ENCODE assay signal across 8 cellular contexts in genomic region chr2:68751397-68752339, GRCh38. TPM values are rescaled to one million over a fixed set of nuclear protein-coding genes. Genes with fewer than 3 reads are reported as not detected.
DNase-seq lines count a peak whose midpoint lies in the region; ATAC-seq and TF ChIP-seq lines count a peak whose summit lies in the region.

No MANE protein-coding gene starts in this region.

- intact Hi-C loops in PC-3 (cut with micrococcal nuclease) (loop anchor here (1.0 to 5.0 kb wide), 3 partner anchors 86 to 174 kb away; no protein-coding TSS in a partner anchor), stomach (cut with DNase I; ENCODE audit: low total_unique reads) (loop anchor here (5.0 kb wide), 1 partner anchor 156 kb away; no protein-coding TSS in a partner anchor)

- no peak overlapping the region for H3K27ac Mint-ChIP-seq in neural crest cell (ENCODE audit: unreplicated experiment)

- H3K4me2 ChIP-seq in PC-3 (ENCODE audit: low read length): peak overlapping the region; percentile 45
- H3K4me2 ChIP-seq in fibroblast of lung (ENCODE audit: extremely low read depth, insufficient read depth, low read length): no peak overlapping the region

- 19 to 20% (median 20%) methylated on average over 15 of the region's 15 CpGs for WGBS in stomach, 5 donors

- H3K9me2 ChIP-seq in PC-3 (replicated peaks; ENCODE audit: low read length): no peaks in the 10 kb centered on the region

- no peaks in the 10 kb centered on the region for H3K27me3 ChIP-seq in PC-3 (ENCODE audit: low read length)
- H3K27me3 ChIP-seq in fibroblast of lung (ENCODE audit: control insufficient read depth, insufficient read depth, low read length): no peaks in the 10 kb centered on the region
- H3K27me3 ChIP-seq in stomach: no peaks in the 10 kb centered on the region

- H3K9me3 Mint-ChIP-seq in neural crest cell: peaks cover 4% of the 10 kb centered on the region

- H3K79me2 ChIP-seq in PC-3 (ENCODE audit: low read length) (no peaks in the 10 kb centered on the region), fibroblast of lung (ENCODE audit: control insufficient read depth, insufficient read depth, low read length) (no peaks in the 10 kb centered on the region)

- H3K9ac ChIP-seq in PC-3 (ENCODE audit: low read length) (no peak overlapping the region), fibroblast of lung (ENCODE audit: insufficient read depth, low read length) (no peak overlapping the region)

- H3K4me1 ChIP-seq in PC-3 (ENCODE audit: insufficient read depth, low read length) (no peaks in the 10 kb centered on the region), fibroblast of lung (ENCODE audit: control insufficient read depth, extremely low read depth, insufficient read depth, low read length) (peaks cover 2% of the 10 kb centered on the region), stomach (peaks cover 0 to 36% (median 11%) of the 10 kb centered on the region in 4 donors)

- peaks cover 4% of the 10 kb centered on the region for H3K36me3 Mint-ChIP-seq in neural crest cell (ENCODE audit: low read depth)

- DNase-seq in DMS 273 (lab: John Stamatoyannopoulos, UW; ENCODE audit: unreplicated experiment): peak; percentile 96
- DNase-seq in KG1 (lab: John Stamatoyannopoulos, UW): peak; percentile 36
- DNase-seq in PC-3: peak; percentile 95
- DNase-seq in activated T-cell treated with anti-CD3 and anti-CD28 coated beads, Interleukin-2, amount 50 U/mL, for 1 hour: peak; percentile 91
- DNase-seq in fibroblast of lung (ENCODE audit: low read depth in 2 of 2): peak; percentile 78 to 86
- DNase-seq in neural crest cell (ENCODE audit: low read depth, low spot score): peak; percentile 90
- peak; percentile 93 for DNase-seq in stomach

- no peak overlapping the region for H3K27ac ChIP-seq in PC-3 (ENCODE audit: low read length)
- no peak overlapping the region for H3K27ac ChIP-seq in fibroblast of lung (ENCODE audit: insufficient read depth, low read length)
- H3K27ac ChIP-seq in stomach: peak overlapping the region in 2 of 5 donors; percentile 10 to 14

- H3K27me3 Mint-ChIP-seq in neural crest cell (ENCODE audit: low read depth): no peaks in the 10 kb centered on the region

- no peaks in the 10 kb centered on the region for H3F3A ChIP-seq in PC-3 (ENCODE audit: low read length, unreplicated experiment)

- POLR2A ChIA-PET in PC-3 (lab: Charles Lee; ENCODE audit: unreplicated experiment): no interaction called here

- H3K36me3 ChIP-seq in PC-3 (ENCODE audit: low read depth, low read length): no peaks in the 10 kb centered on the region
- no peaks in the 10 kb centered on the region for H3K36me3 ChIP-seq in fibroblast of lung (ENCODE audit: control insufficient read depth, insufficient read depth, low read length)
- H3K36me3 ChIP-seq in stomach: no peaks in the 10 kb centered on the region

- H3K4me3 ChIP-seq in PC-3 (ENCODE audit: low read length) (no peak overlapping the region), fibroblast of lung (replicated peaks in 1 of 4; ENCODE audit: control extremely low read depth in 1 of 4, insufficient read depth in 1 of 4, low read depth in 3 of 4, low read length in 4 of 4) (no peak overlapping the region), stomach (no peak overlapping the region)

- peak overlapping the region; percentile 50 for H2AFZ ChIP-seq in PC-3 (ENCODE audit: low read length)
- peak overlapping the region; percentile 51 for H2AFZ ChIP-seq in fibroblast of lung (ENCODE audit: low read length)

- no peak for TF ChIP-seq POLR2A in stomach (IDR thresholded peaks at IDR 0.05)

- CTCF ChIA-PET in PC-3 (lab: Charles Lee): interaction anchor here (0.5 to 1.4 kb wide), 9 partner anchors 21 to 392 kb away, joined by 3 to 23 read pairs (median 5); no protein-coding TSS in a partner anchor

- no peak for TF ChIP-seq EP300 in stomach (IDR thresholded peaks at IDR 0.05)

- TF ChIP-seq CTCF in PC-3 (conservative IDR thresholded peaks at IDR 0.05; ENCODE audit: low read depth, low read length) (peak; percentile 94), fibroblast of lung (conservative IDR thresholded peaks at IDR 0.05 in 1 of 2, IDR thresholded peaks at IDR 0.05 in 1 of 2; ENCODE audit: low read depth in 1 of 2, low read length in 2 of 2) (peak; percentile 89 to 92), neural crest cell (conservative IDR thresholded peaks at IDR 0.05) (peak; percentile 96), stomach (IDR thresholded peaks at IDR 0.05) (peak in 5 of 7 experiments; percentile 80 to 92 (median 86))

- no TSS peak for BruUV-seq in PC-3 (replicated peaks; lab: Mats Ljungman, UMichigan)

- 0 out of 2 replicates have a peak, but pooled peaks cover under 1% of the 10 kb centered on the region for H3K9me3 ChIP-seq in PC-3 (ENCODE audit: low read length)
- H3K9me3 ChIP-seq in fibroblast of lung (ENCODE audit: control insufficient read depth, insufficient read depth, low read depth, low read length): no peaks in the 10 kb centered on the region
- H3K9me3 ChIP-seq in stomach: no peaks in the 10 kb centered on the region

- H4K20me1 ChIP-seq in PC-3 (ENCODE audit: low read length) (no peaks in the 10 kb centered on the region), fibroblast of lung (ENCODE audit: control insufficient read depth, extremely low read depth, insufficient read depth, low read length) (no peaks in the 10 kb centered on the region)

- H3K4me1 Mint-ChIP-seq in neural crest cell: peaks cover 12% of the 10 kb centered on the region

- H3K4me3 Mint-ChIP-seq in neural crest cell: no peak overlapping the region

- ATAC-seq in GM21529 (IDR thresholded peaks at IDR 0.05; ENCODE audit: unreplicated experiment) (peak; percentile 93), PC-3 (peak; percentile 99)

RNA-seq across cellular contexts. Expression of gene ARHGAP25, which starts 17.1 kb away (rescaled TPM):
- total RNA-seq in PC-3 (2014; rRNA removed): not detected in 2 replicates
- 3.1 and 5.8 TPM in 2 replicates for total RNA-seq in fibroblast of lung
- 2.7 and 4.1 TPM in 2 replicates for polyA plus RNA-seq in fibroblast of lung
- polyA plus RNA-seq in fibroblast of lung (2012): 1.3 and 2.7 TPM in 2 replicates
- polyA minus RNA-seq in fibroblast of lung (ENCODE audit: low replicate concordance): 4.2 and 5.7 TPM in 2 replicates
- total RNA-seq in neural crest cell: 2.5 and 3.0 TPM in 2 replicates
- total RNA-seq in stomach: 10 to 100 TPM in 2 of 5 donors, 1 to 10 TPM in 1, under 1 TPM in 1, not detected in 1; 0.29 to 17.1 (median 8.7) TPM
- polyA plus RNA-seq in stomach: 1 to 10 TPM; 3.6 to 6.3 (median 4.0) TPM

Comparison
In these comparisons a context has a peak if more than half of its experiments do, and no peak if none do; other contexts are left out.
1. DNase-seq: peak in every context shown above with its lines; median percentile 96 in DMS 273; 95 in PC-3; 93 in stomach; 91 in activated T-cell treated with anti-CD3 and anti-CD28 coated beads, Interleukin-2, amount 50 U/mL, for 1 hour; 90 in neural crest cell; 82 in fibroblast of lung; 36 in KG1.